1 cellular context compared by ENCODE assay signal in the genomic region with DNA sequence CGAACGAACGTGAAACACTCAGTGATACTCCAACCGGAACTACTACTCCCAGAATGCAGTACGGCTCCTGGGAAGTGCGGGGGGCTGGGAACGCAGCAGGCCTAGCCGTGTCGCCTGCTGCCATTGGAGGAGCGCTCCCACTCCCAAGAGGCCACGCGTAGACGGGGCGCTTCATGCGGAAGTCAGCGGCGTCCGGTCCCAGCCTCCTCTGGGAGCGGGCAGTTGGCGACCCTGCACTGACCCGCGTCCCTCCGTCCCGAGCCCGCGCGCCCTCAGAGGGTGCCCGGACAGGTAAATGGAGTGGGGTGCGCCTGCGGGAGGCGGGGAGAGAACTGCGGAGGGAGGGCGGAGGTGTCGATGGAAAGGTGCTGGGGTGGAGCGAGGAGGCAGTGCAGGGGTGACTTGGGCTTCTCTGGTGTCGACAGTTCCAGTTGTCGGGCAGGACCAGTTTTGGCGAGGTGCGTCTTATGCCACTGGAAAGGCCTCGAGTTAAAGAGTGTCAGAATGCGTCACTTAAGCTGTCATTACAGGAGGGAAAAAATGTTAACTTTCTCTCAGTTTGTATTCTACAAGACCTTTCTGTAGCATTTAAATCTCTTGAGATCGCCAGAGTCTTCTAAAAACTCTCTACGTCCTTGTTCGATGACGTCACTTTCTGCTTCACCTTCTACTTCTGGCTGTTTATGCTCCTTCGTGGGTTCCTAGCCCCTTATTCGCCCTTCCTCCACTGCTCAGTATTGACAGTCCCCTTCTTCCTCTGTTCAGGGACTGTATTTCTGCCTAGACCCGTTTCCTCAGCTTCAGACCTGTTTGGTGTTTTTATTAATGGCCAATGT.
A peak's percentile ranks its signal among the peaks of the same experiment; 100 is the strongest.
TF ChIP-seq lines count a peak whose summit lies in the region.

A gene with protein sequence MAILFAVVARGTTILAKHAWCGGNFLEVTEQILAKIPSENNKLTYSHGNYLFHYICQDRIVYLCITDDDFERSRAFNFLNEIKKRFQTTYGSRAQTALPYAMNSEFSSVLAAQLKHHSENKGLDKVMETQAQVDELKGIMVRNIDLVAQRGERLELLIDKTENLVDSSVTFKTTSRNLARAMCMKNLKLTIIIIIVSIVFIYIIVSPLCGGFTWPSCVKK (plus strand): TSS at position 188 of the 836 bp plus-strand sequence. CDS start 8,122 bp downstream, outside the sequence.

TF ChIP-seq in K562, 482 proteins besides CTCF, POLR2A, EP300 and RAD21 (continued from another document and continues in another):
- TF ChIP-seq, protein P1, sequence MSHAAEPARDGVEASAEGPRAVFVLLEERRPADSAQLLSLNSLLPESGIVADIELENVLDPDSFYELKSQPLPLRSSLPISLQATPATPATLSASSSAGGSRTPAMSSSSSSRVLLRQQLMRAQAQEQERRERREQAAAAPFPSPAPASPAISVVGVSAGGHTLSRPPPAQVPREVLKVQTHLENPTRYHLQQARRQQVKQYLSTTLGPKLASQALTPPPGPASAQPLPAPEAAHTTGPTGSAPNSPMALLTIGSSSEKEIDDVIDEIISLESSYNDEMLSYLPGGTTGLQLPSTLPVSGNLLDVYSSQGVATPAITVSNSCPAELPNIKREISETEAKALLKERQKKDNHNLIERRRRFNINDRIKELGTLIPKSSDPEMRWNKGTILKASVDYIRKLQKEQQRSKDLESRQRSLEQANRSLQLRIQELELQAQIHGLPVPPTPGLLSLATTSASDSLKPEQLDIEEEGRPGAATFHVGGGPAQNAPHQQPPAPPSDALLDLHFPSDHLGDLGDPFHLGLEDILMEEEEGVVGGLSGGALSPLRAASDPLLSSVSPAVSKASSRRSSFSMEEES (CRISPR knock-in tag; IDR thresholded peaks at IDR 0.05), result no peak
- TF ChIP-seq KLF6 (CRISPR knock-in tag; IDR thresholded peaks at IDR 0.05; ENCODE audit: borderline replicate concordance) (no peak), HDAC8 (tag; IDR thresholded peaks at IDR 0.05) (no peak), ESRRA (IDR thresholded peaks at IDR 0.05; ENCODE audit: borderline replicate concordance, low read depth) (peak; percentile 51), PCBP2 (IDR thresholded peaks at IDR 0.05; ENCODE audit: low read depth, low read length, poor library complexity, severe bottlenecking) (no peak), ILF3 (IDR thresholded peaks at IDR 0.05; ENCODE audit: borderline replicate concordance) (no peak), DPF2 (IDR thresholded peaks at IDR 0.05) (peak; percentile 16; the same call in 1 of the 2 replicates), CCNT2 (IDR thresholded peaks at IDR 0.05; ENCODE audit: borderline replicate concordance, extremely low read depth, insufficient read length, low read depth, low read length) (peak; percentile 62), ASH1L (IDR thresholded peaks at IDR 0.05; ENCODE audit: borderline replicate concordance, low read depth, partially characterized antibody) (peak; percentile 78), TFAM (CRISPR knock-in tag; conservative IDR thresholded peaks at IDR 0.05) (no peak), ZNF324 (CRISPR knock-in tag; IDR thresholded peaks at IDR 0.05) (no peak), PTRF (tag; IDR thresholded peaks at IDR 0.05) (no peak), ARNT (IDR thresholded peaks at IDR 0.05) (no peak; a peak in 2 of 4 replicates), SNRNP70 (optimal IDR thresholded peaks at IDR 0.05; ENCODE audit: low read depth, low read length) (no peak), ZNF263 (CRISPR knock-in tag; IDR thresholded peaks at IDR 0.05; ENCODE audit: borderline replicate concordance) (peak; percentile 55; the same call in 1 of the 2 replicates), ZNF133 (CRISPR knock-in tag; IDR thresholded peaks at IDR 0.05) (no peak), ATF7 (IDR thresholded peaks at IDR 0.05) (peak; percentile 98)
- TF ChIP-seq, protein P2, sequence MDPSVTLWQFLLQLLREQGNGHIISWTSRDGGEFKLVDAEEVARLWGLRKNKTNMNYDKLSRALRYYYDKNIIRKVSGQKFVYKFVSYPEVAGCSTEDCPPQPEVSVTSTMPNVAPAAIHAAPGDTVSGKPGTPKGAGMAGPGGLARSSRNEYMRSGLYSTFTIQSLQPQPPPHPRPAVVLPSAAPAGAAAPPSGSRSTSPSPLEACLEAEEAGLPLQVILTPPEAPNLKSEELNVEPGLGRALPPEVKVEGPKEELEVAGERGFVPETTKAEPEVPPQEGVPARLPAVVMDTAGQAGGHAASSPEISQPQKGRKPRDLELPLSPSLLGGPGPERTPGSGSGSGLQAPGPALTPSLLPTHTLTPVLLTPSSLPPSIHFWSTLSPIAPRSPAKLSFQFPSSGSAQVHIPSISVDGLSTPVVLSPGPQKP (CRISPR knock-in tag; IDR thresholded peaks at IDR 0.05), result no peak
- TF ChIP-seq, protein P3, sequence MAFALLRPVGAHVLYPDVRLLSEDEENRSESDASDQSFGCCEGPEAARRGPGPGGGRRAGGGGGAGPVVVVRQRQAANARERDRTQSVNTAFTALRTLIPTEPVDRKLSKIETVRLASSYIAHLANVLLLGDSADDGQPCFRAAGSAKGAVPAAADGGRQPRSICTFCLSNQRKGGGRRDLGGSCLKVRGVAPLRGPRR (CRISPR knock-in tag; IDR thresholded peaks at IDR 0.05), result no peak
- TF ChIP-seq, protein P4, sequence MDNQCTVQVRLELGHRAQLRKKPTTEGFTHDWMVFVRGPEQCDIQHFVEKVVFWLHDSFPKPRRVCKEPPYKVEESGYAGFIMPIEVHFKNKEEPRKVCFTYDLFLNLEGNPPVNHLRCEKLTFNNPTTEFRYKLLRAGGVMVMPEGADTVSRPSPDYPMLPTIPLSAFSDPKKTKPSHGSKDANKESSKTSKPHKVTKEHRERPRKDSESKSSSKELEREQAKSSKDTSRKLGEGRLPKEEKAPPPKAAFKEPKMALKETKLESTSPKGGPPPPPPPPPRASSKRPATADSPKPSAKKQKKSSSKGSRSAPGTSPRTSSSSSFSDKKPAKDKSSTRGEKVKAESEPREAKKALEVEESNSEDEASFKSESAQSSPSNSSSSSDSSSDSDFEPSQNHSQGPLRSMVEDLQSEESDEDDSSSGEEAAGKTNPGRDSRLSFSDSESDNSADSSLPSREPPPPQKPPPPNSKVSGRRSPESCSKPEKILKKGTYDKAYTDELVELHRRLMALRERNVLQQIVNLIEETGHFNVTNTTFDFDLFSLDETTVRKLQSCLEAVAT (IDR thresholded peaks at IDR 0.05), result peak in 1 of 2 experiments; percentile 22; a peak in 1 of 4 replicates
- TF ChIP-seq, protein P5, sequence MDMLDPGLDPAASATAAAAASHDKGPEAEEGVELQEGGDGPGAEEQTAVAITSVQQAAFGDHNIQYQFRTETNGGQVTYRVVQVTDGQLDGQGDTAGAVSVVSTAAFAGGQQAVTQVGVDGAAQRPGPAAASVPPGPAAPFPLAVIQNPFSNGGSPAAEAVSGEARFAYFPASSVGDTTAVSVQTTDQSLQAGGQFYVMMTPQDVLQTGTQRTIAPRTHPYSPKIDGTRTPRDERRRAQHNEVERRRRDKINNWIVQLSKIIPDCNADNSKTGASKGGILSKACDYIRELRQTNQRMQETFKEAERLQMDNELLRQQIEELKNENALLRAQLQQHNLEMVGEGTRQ (CRISPR knock-in tag; IDR thresholded peaks at IDR 0.05), result no peak
- TF ChIP-seq, protein P6, sequence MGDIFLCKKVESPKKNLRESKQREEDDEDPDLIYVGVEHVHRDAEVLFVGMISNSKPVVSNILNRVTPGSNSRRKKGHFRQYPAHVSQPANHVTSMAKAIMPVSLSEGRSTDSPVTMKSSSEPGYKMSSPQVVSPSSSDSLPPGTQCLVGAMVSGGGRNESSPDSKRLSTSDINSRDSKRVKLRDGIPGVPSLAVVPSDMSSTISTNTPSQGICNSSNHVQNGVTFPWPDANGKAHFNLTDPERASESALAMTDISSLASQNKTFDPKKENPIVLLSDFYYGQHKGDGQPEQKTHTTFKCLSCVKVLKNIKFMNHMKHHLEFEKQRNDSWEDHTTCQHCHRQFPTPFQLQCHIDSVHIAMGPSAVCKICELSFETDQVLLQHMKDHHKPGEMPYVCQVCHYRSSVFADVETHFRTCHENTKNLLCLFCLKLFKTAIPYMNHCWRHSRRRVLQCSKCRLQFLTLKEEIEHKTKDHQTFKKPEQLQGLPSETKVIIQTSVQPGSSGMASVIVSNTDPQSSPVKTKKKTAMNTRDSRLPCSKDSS (IDR thresholded peaks at IDR 0.05; ENCODE audit: low read depth, partially characterized antibody), result no peak
- TF ChIP-seq, protein P7, sequence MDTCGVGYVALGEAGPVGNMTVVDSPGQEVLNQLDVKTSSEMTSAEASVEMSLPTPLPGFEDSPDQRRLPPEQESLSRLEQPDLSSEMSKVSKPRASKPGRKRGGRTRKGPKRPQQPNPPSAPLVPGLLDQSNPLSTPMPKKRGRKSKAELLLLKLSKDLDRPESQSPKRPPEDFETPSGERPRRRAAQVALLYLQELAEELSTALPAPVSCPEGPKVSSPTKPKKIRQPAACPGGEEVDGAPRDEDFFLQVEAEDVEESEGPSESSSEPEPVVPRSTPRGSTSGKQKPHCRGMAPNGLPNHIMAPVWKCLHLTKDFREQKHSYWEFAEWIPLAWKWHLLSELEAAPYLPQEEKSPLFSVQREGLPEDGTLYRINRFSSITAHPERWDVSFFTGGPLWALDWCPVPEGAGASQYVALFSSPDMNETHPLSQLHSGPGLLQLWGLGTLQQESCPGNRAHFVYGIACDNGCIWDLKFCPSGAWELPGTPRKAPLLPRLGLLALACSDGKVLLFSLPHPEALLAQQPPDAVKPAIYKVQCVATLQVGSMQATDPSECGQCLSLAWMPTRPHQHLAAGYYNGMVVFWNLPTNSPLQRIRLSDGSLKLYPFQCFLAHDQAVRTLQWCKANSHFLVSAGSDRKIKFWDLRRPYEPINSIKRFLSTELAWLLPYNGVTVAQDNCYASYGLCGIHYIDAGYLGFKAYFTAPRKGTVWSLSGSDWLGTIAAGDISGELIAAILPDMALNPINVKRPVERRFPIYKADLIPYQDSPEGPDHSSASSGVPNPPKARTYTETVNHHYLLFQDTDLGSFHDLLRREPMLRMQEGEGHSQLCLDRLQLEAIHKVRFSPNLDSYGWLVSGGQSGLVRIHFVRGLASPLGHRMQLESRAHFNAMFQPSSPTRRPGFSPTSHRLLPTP (IDR thresholded peaks at IDR 0.05; ENCODE audit: borderline replicate concordance, extremely low read depth, insufficient read length), result no peak
- TF ChIP-seq, protein P8, sequence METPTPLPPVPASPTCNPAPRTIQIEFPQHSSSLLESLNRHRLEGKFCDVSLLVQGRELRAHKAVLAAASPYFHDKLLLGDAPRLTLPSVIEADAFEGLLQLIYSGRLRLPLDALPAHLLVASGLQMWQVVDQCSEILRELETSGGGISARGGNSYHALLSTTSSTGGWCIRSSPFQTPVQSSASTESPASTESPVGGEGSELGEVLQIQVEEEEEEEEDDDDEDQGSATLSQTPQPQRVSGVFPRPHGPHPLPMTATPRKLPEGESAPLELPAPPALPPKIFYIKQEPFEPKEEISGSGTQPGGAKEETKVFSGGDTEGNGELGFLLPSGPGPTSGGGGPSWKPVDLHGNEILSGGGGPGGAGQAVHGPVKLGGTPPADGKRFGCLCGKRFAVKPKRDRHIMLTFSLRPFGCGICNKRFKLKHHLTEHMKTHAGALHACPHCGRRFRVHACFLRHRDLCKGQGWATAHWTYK (CRISPR knock-in tag; IDR thresholded peaks at IDR 0.05), result 0 out of 2 replicates have a peak, but pooled peaks have one; percentile 46
- TF ChIP-seq, protein P9, sequence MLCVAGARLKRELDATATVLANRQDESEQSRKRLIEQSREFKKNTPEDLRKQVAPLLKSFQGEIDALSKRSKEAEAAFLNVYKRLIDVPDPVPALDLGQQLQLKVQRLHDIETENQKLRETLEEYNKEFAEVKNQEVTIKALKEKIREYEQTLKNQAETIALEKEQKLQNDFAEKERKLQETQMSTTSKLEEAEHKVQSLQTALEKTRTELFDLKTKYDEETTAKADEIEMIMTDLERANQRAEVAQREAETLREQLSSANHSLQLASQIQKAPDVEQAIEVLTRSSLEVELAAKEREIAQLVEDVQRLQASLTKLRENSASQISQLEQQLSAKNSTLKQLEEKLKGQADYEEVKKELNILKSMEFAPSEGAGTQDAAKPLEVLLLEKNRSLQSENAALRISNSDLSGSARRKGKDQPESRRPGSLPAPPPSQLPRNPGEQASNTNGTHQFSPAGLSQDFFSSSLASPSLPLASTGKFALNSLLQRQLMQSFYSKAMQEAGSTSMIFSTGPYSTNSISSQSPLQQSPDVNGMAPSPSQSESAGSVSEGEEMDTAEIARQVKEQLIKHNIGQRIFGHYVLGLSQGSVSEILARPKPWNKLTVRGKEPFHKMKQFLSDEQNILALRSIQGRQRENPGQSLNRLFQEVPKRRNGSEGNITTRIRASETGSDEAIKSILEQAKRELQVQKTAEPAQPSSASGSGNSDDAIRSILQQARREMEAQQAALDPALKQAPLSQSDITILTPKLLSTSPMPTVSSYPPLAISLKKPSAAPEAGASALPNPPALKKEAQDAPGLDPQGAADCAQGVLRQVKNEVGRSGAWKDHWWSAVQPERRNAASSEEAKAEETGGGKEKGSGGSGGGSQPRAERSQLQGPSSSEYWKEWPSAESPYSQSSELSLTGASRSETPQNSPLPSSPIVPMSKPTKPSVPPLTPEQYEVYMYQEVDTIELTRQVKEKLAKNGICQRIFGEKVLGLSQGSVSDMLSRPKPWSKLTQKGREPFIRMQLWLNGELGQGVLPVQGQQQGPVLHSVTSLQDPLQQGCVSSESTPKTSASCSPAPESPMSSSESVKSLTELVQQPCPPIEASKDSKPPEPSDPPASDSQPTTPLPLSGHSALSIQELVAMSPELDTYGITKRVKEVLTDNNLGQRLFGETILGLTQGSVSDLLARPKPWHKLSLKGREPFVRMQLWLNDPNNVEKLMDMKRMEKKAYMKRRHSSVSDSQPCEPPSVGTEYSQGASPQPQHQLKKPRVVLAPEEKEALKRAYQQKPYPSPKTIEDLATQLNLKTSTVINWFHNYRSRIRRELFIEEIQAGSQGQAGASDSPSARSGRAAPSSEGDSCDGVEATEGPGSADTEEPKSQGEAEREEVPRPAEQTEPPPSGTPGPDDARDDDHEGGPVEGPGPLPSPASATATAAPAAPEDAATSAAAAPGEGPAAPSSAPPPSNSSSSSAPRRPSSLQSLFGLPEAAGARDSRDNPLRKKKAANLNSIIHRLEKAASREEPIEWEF (CRISPR knock-in tag; IDR thresholded peaks at IDR 0.05), result no peak
- TF ChIP-seq, protein P10, sequence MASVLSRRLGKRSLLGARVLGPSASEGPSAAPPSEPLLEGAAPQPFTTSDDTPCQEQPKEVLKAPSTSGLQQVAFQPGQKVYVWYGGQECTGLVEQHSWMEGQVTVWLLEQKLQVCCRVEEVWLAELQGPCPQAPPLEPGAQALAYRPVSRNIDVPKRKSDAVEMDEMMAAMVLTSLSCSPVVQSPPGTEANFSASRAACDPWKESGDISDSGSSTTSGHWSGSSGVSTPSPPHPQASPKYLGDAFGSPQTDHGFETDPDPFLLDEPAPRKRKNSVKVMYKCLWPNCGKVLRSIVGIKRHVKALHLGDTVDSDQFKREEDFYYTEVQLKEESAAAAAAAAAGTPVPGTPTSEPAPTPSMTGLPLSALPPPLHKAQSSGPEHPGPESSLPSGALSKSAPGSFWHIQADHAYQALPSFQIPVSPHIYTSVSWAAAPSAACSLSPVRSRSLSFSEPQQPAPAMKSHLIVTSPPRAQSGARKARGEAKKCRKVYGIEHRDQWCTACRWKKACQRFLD (CRISPR knock-in tag; IDR thresholded peaks at IDR 0.05), result peak; percentile 80
- TF ChIP-seq, protein P11, sequence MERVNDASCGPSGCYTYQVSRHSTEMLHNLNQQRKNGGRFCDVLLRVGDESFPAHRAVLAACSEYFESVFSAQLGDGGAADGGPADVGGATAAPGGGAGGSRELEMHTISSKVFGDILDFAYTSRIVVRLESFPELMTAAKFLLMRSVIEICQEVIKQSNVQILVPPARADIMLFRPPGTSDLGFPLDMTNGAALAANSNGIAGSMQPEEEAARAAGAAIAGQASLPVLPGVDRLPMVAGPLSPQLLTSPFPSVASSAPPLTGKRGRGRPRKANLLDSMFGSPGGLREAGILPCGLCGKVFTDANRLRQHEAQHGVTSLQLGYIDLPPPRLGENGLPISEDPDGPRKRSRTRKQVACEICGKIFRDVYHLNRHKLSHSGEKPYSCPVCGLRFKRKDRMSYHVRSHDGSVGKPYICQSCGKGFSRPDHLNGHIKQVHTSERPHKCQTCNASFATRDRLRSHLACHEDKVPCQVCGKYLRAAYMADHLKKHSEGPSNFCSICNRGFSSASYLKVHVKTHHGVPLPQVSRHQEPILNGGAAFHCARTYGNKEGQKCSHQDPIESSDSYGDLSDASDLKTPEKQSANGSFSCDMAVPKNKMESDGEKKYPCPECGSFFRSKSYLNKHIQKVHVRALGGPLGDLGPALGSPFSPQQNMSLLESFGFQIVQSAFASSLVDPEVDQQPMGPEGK (CRISPR knock-in tag; IDR thresholded peaks at IDR 0.05; ENCODE audit: borderline replicate concordance), result no peak
